ENCODE assay signal across 19 cellular contexts in the genomic region with DNA sequence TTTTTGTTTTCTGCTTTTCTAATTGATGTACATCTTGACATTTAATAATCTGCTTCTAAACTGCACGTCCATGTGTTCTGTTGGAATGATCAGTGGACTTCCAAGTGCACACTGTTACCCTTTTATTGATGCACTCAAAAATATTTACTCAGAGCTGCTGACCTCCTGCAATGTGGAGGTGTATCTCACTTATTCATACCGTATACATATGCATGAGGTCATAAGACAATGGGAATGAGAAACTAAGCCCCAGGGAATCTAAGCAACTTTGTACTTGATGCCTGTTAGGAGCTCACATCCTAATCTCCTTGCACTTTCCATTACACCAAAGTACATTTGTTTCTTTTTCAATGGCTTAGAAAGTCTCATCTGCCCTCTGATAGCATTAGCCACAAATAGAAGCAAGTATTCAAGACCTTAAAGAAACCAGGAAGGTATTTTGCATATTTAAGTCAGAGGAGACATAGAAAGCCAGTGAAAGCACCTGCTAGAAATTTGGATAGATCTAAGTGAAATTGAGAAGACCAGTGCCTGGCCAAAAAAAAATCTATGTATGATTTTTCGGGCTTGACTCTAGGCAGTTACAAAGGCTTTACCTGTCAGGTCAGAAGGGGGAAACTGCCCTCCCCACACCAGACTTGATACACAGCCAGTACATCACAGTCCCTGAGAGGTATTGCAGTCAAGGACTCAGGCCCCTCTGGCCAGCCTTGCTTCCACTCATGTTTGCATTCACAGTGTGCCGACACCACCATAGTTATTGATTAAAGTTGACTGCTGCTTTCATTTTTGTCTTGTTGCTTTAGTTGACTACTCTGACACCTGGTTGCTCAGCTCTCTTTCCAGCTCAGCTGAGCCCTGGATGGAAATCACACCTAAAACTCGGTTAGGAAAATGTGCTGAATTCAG.
"Had no signal": no experiment of that assay in that cellular context is flagged by ENCODE, and none has a peak within 500 bp of the region (broad histone marks: within the 10 kb centered on the region; RNA-seq: fewer than 3 reads in every experiment).

No MANE protein-coding gene starts in this region.

- H3K27ac Mint-ChIP-seq: activated naive CD8-positive, alpha-beta T cell; dendritic cell treated with granulocyte-macrophage colony-stimulating factor and Interleukin-4, amounts not matched to agents 40 ng/mL and 50 ng/mL, for 4 days; endodermal cell; mesothelial cell of epicardium; nephron progenitor cell; stimulated activated naive CD8-positive, alpha-beta T cell treated with anti-CD3 and anti-CD28 coated beads, Interleukin-15, Interleukin-2, amounts not matched to agents 100 ng/mL and 50 ng/mL, for 24 hours; type B pancreatic cell had no signal

- H3K4me3 Mint-ChIP-seq: activated naive CD8-positive, alpha-beta T cell; dendritic cell treated with granulocyte-macrophage colony-stimulating factor and Interleukin-4, amounts not matched to agents 40 ng/mL and 50 ng/mL, for 4 days; endodermal cell; mesothelial cell of epicardium; nephron progenitor cell; stimulated activated naive CD8-positive, alpha-beta T cell treated with anti-CD3 and anti-CD28 coated beads, Interleukin-15, Interleukin-2, amounts not matched to agents 100 ng/mL and 50 ng/mL, for 24 hours; type B pancreatic cell had no signal

- H3K36me3 Mint-ChIP-seq: activated naive CD8-positive, alpha-beta T cell; mesothelial cell of epicardium; type B pancreatic cell had no signal

- DNase-seq: activated CD4-positive, alpha-beta T cell treated with anti-CD3 and anti-CD28 coated beads, Interleukin-2, amount 50 U/mL, for 1 hour; activated CD8-positive, alpha-beta memory T cell treated with anti-CD3 and anti-CD28 coated beads for 24 hours; activated gamma-delta T cell treated with Interleukin-2 at 50 U/mL for 16 hours; amniotic stem cell; cerebellar nuclear complex; endodermal cell; erythroblast; gastrocnemius medialis; heart right ventricle; left colon; lower lobe of right lung; nephron progenitor cell; psoas muscle; right lobe of liver had no signal

- H3K27me3 Mint-ChIP-seq: activated naive CD8-positive, alpha-beta T cell; dendritic cell treated with granulocyte-macrophage colony-stimulating factor and Interleukin-4, amounts not matched to agents 40 ng/mL and 50 ng/mL, for 4 days; stimulated activated naive CD8-positive, alpha-beta T cell treated with anti-CD3 and anti-CD28 coated beads, Interleukin-15, Interleukin-2, amounts not matched to agents 100 ng/mL and 50 ng/mL, for 24 hours had no signal

- ATAC-seq: gastrocnemius medialis, heart right ventricle, left colon, lower lobe of right lung, psoas muscle had no signal

- H3K9me3 Mint-ChIP-seq: dendritic cell treated with granulocyte-macrophage colony-stimulating factor and Interleukin-4, amounts not matched to agents 40 ng/mL and 50 ng/mL, for 4 days; endodermal cell; mesothelial cell of epicardium; nephron progenitor cell; type B pancreatic cell had no signal
